In genomic region chr2:15580451-15580850, GRCh38 we compare ENCODE assay signal across 24 cellular contexts.
"Had no signal": no experiment of that assay in that cellular context is flagged by ENCODE, and none has a peak within 500 bp of the region (broad histone marks: within the 10 kb centered on the region; RNA-seq: fewer than 3 reads in every experiment).

No MANE protein-coding gene starts in this region.

- H3K27me3 Mint-ChIP-seq: progenitor cell of endocrine pancreas had no signal

- H3K27ac Mint-ChIP-seq: immature natural killer cell; naive thymus-derived CD4-positive, alpha-beta T cell; natural killer cell treated with Interleukin-12 subunit alpha and Interleukin-12 subunit beta and Interleukin-15 and Interleukin-18, amount 100 ng/mL, for 72 hours; progenitor cell of endocrine pancreas; stimulated activated naive B cell treated with anti-CD40 and anti-IgM and Interleukin-4, amounts not matched to agents 10 μg/mL and 1 μg/mL and 100 μg/mL, for 72 hours had no signal

- H3K4me1 ChIP-seq: left lung, lower lobe of right lung, right atrium auricular region, right lobe of liver, stomach, testis, thyroid gland, transverse colon, upper lobe of right lung had no signal

- H3K27me3 ChIP-seq: left lung, ovary, right atrium auricular region, right lobe of liver, stomach, testis, thyroid gland, transverse colon, upper lobe of right lung had no signal

- H3K36me3 ChIP-seq: left lung, lower lobe of right lung, ovary, right atrium auricular region, right lobe of liver, stomach, thyroid gland, transverse colon, upper lobe of right lung had no signal

- H3K4me3 Mint-ChIP-seq: immature natural killer cell; naive thymus-derived CD4-positive, alpha-beta T cell; natural killer cell treated with Interleukin-12 subunit alpha and Interleukin-12 subunit beta and Interleukin-15 and Interleukin-18, amount 100 ng/mL, for 72 hours; stimulated activated naive B cell treated with anti-CD40 and anti-IgM and Interleukin-4, amounts not matched to agents 10 μg/mL and 1 μg/mL and 100 μg/mL, for 72 hours had no signal

- H3K9me3 ChIP-seq: left lung, lower lobe of right lung, mucosa of descending colon, right atrium auricular region, right lobe of liver, stomach, testis, thyroid gland, transverse colon, upper lobe of right lung had no signal

- H3K36me3 Mint-ChIP-seq: immature natural killer cell; naive thymus-derived CD4-positive, alpha-beta T cell; natural killer cell treated with Interleukin-12 subunit alpha and Interleukin-12 subunit beta and Interleukin-15 and Interleukin-18, amount 100 ng/mL, for 72 hours had no signal

- H3K4me2 ChIP-seq: smooth muscle cell had no signal

- DNase-seq: hypothalamus; immature natural killer cell; kidney; left colon; left lung; lower lobe of right lung; midbrain; mucosa of descending colon; naive thymus-derived CD4-positive, alpha-beta T cell; ovary; right lobe of liver; stimulated activated CD4-positive, alpha-beta T cell treated with anti-CD3 and anti-CD28 coated beads, Interleukin-2, amount 100 ng/mL, for 24 hours; stimulated activated CD4-positive, alpha-beta T cell treated with anti-CD3 and anti-CD28 coated beads, Interleukin-4, amount 100 ng/mL, for 1 hour; stimulated activated naive B cell treated with anti-CD40 and anti-IgM and Interleukin-4, amounts not matched to agents 10 μg/mL and 1 μg/mL and 100 μg/mL, for 72 hours; stimulated activated naive CD8-positive, alpha-beta T cell treated with anti-CD3 and anti-CD28 coated beads, Interleukin-15, Interleukin-2, amounts not matched to agents 100 U/mL and 50 U/mL, for 24 hours; stomach; testis; thyroid gland; transverse colon; upper lobe of right lung had no signal

- H3K27ac ChIP-seq: left lung, lower lobe of right lung, ovary, right atrium auricular region, right lobe of liver, stomach, testis, thyroid gland, transverse colon, upper lobe of right lung had no signal

- H3K9me3 Mint-ChIP-seq: immature natural killer cell; naive thymus-derived CD4-positive, alpha-beta T cell; natural killer cell treated with Interleukin-12 subunit alpha and Interleukin-12 subunit beta and Interleukin-15 and Interleukin-18, amount 100 ng/mL, for 72 hours; stimulated activated naive B cell treated with anti-CD40 and anti-IgM and Interleukin-4, amounts not matched to agents 10 μg/mL and 1 μg/mL and 100 μg/mL, for 72 hours had no signal

- H3K4me3 ChIP-seq: left lung, lower lobe of right lung, mucosa of descending colon, ovary, right atrium auricular region, right lobe of liver, smooth muscle cell, stomach, testis, thyroid gland, transverse colon, upper lobe of right lung had no signal

- H3K4me1 Mint-ChIP-seq: immature natural killer cell; naive thymus-derived CD4-positive, alpha-beta T cell had no signal
